In the genomic region with DNA sequence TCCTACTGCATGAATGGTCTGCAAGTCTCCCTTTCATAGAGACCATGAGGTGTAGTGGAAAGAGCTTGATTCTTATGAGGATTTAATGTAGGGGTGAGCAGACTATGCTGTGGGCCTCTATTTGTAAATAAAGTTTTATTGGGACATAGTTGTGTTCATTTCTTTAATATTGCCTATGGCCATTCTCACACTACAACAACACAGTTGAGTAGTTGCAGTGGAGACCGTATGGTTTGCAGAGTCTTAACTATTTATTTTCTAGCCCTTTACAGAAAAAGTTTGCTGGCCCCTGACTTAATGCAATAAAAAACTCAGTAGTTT, we compare ENCODE assay signal across 2 cellular contexts.
TF ChIP-seq lines count a peak whose summit lies in the region.

No MANE protein-coding gene starts in this region.

TF ChIP-seq in SK-N-SH, 30 proteins besides CTCF, POLR2A, EP300 and RAD21:
- TF ChIP-seq NFIC (IDR thresholded peaks at IDR 0.05; ENCODE audit: borderline replicate concordance): no peak
- peak; percentile 6; the same call in 1 of the 2 replicates for TF ChIP-seq JUND (IDR thresholded peaks at IDR 0.05)
- TF ChIP-seq FOSL2 (IDR thresholded peaks at IDR 0.05; ENCODE audit: borderline replicate concordance, low read depth): 0 out of 2 replicates have a peak, but pooled peaks have one; percentile 14
- TF ChIP-seq MEF2A (IDR thresholded peaks at IDR 0.05; ENCODE audit: borderline replicate concordance, low read depth): no peak
- TF ChIP-seq, protein P1, sequence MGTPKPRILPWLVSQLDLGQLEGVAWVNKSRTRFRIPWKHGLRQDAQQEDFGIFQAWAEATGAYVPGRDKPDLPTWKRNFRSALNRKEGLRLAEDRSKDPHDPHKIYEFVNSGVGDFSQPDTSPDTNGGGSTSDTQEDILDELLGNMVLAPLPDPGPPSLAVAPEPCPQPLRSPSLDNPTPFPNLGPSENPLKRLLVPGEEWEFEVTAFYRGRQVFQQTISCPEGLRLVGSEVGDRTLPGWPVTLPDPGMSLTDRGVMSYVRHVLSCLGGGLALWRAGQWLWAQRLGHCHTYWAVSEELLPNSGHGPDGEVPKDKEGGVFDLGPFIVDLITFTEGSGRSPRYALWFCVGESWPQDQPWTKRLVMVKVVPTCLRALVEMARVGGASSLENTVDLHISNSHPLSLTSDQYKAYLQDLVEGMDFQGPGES (IDR thresholded peaks at IDR 0.05; ENCODE audit: low read depth, low read length): no peak

TF ChIP-seq in SK-N-SH treated with all-trans-retinoic acid at 6 μM for 48 hours, 23 proteins besides CTCF, POLR2A, EP300 and RAD21:
- TF ChIP-seq, protein P2, sequence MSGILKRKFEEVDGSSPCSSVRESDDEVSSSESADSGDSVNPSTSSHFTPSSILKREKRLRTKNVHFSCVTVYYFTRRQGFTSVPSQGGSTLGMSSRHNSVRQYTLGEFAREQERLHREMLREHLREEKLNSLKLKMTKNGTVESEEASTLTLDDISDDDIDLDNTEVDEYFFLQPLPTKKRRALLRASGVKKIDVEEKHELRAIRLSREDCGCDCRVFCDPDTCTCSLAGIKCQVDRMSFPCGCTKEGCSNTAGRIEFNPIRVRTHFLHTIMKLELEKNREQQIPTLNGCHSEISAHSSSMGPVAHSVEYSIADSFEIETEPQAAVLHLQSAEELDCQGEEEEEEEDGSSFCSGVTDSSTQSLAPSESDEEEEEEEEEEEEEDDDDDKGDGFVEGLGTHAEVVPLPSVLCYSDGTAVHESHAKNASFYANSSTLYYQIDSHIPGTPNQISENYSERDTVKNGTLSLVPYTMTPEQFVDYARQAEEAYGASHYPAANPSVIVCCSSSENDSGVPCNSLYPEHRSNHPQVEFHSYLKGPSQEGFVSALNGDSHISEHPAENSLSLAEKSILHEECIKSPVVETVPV (CRISPR knock-in tag; IDR thresholded peaks at IDR 0.05): no peak
- TF ChIP-seq, protein P3, sequence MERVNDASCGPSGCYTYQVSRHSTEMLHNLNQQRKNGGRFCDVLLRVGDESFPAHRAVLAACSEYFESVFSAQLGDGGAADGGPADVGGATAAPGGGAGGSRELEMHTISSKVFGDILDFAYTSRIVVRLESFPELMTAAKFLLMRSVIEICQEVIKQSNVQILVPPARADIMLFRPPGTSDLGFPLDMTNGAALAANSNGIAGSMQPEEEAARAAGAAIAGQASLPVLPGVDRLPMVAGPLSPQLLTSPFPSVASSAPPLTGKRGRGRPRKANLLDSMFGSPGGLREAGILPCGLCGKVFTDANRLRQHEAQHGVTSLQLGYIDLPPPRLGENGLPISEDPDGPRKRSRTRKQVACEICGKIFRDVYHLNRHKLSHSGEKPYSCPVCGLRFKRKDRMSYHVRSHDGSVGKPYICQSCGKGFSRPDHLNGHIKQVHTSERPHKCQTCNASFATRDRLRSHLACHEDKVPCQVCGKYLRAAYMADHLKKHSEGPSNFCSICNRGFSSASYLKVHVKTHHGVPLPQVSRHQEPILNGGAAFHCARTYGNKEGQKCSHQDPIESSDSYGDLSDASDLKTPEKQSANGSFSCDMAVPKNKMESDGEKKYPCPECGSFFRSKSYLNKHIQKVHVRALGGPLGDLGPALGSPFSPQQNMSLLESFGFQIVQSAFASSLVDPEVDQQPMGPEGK (CRISPR knock-in tag; IDR thresholded peaks at IDR 0.05; ENCODE audit: borderline replicate concordance): no peak
- TF ChIP-seq, protein P4, sequence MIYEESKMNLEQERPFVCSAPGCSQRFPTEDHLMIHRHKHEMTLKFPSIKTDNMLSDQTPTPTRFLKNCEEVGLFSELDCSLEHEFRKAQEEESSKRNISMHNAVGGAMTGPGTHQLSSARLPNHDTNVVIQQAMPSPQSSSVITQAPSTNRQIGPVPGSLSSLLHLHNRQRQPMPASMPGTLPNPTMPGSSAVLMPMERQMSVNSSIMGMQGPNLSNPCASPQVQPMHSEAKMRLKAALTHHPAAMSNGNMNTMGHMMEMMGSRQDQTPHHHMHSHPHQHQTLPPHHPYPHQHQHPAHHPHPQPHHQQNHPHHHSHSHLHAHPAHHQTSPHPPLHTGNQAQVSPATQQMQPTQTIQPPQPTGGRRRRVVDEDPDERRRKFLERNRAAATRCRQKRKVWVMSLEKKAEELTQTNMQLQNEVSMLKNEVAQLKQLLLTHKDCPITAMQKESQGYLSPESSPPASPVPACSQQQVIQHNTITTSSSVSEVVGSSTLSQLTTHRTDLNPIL (CRISPR knock-in tag; IDR thresholded peaks at IDR 0.05; ENCODE audit: low read depth): no peak
- TF ChIP-seq ARNTL (CRISPR knock-in tag; IDR thresholded peaks at IDR 0.05; ENCODE audit: borderline replicate concordance, low read depth): no peak
- no peak for TF ChIP-seq CSDC2 (CRISPR knock-in tag; IDR thresholded peaks at IDR 0.05)
- no peak for TF ChIP-seq ZFP3 (CRISPR knock-in tag; IDR thresholded peaks at IDR 0.05)
- no peak for TF ChIP-seq RARB (CRISPR knock-in tag; IDR thresholded peaks at IDR 0.05)
- no peak for TF ChIP-seq ISL1 (CRISPR knock-in tag; IDR thresholded peaks at IDR 0.05)
- no peak for TF ChIP-seq ZNF565 (CRISPR knock-in tag; conservative IDR thresholded peaks at IDR 0.05; ENCODE audit: low read depth)
- TF ChIP-seq ZNF70 (CRISPR knock-in tag; IDR thresholded peaks at IDR 0.05): no peak
- TF ChIP-seq PPARA (CRISPR knock-in tag; IDR thresholded peaks at IDR 0.05; ENCODE audit: borderline replicate concordance): no peak
- no peak for TF ChIP-seq TOX (CRISPR knock-in tag; IDR thresholded peaks at IDR 0.05; ENCODE audit: borderline replicate concordance)
- no peak for TF ChIP-seq BACH2 (CRISPR knock-in tag; IDR thresholded peaks at IDR 0.05; ENCODE audit: borderline replicate concordance)
- TF ChIP-seq GLIS3 (CRISPR knock-in tag; IDR thresholded peaks at IDR 0.05): no peak
